ENCODE assay signal across 26 cellular contexts in genomic region chr3:125394406-125394805, GRCh38.
"Had no signal": no experiment of that assay in that cellular context is flagged by ENCODE, and none has a peak within 500 bp of the region (broad histone marks: within the 10 kb centered on the region; RNA-seq: fewer than 3 reads in every experiment).

No MANE protein-coding gene starts in this region.

- FAIRE-seq: keratinocyte had no signal

- H3K4me2 ChIP-seq: hepatocyte, SK-N-SH had no signal

- H3K9ac ChIP-seq: SK-N-SH had no signal

- H3K9me3 ChIP-seq: ascending aorta, esophagus squamous epithelium, gastrocnemius medialis, SK-N-SH, suprapubic skin, uterus had no signal

- H3K36me3 ChIP-seq: ascending aorta, esophagus squamous epithelium, gastrocnemius medialis, suprapubic skin, uterus had no signal

- H3K27ac ChIP-seq: ascending aorta, gastrocnemius medialis, hepatocyte, skin epidermis, suprapubic skin, uterus had no signal

- ATAC-seq: activated CD4-positive, alpha-beta T cell treated with anti-CD3 and anti-CD28 coated beads for 36 hours; activated CD8-positive, alpha-beta memory T cell treated with anti-CD3 and anti-CD28 coated beads, Interleukin-2, amount 10 ng/mL, durations not matched to agents 7 days and 5 days; activated CD8-positive, alpha-beta T cell treated with anti-CD3 and anti-CD28 coated beads, Interleukin-2, amount 10 ng/mL, durations not matched to agents 7 days and 5 days; activated naive CD4-positive, alpha-beta T cell treated with anti-CD3 and anti-CD28 coated beads, Interleukin-2, amount 50 U/mL, for 72 hours; activated T-cell treated with anti-CD3 and anti-CD28 coated beads, Interleukin-2, amount 50 U/mL, for 72 hours; gastrocnemius medialis; left cardiac atrium; naive thymus-derived CD4-positive, alpha-beta T cell; sciatic nerve; stimulated activated naive CD8-positive, alpha-beta T cell treated with anti-CD3 and anti-CD28 coated beads, Interleukin-15, amount 100 ng/mL, for 72 hours had no signal

- H3K79me2 ChIP-seq: hepatocyte had no signal

- H3K4me3 ChIP-seq: ascending aorta, esophagus squamous epithelium, gastrocnemius medialis, hepatocyte, skin epidermis, suprapubic skin, uterus had no signal

- DNase-seq: activated B cell treated with CpG ODN at 0.5 μM for 24 hours; activated CD4-positive, alpha-beta T cell treated with anti-CD3 and anti-CD28 coated beads for 36 hours; activated CD8-positive, alpha-beta memory T cell treated with anti-CD3 and anti-CD28 coated beads, Interleukin-2, amount 10 ng/mL, durations not matched to agents 7 days and 5 days; activated CD8-positive, alpha-beta T cell treated with anti-CD3 and anti-CD28 coated beads, Interleukin-2, amount 10 ng/mL, durations not matched to agents 7 days and 5 days; activated naive CD4-positive, alpha-beta T cell; activated T-cell treated with anti-CD3 and anti-CD28 coated beads, Interleukin-2, amount 50 U/mL, for 72 hours; effector CD4-positive, alpha-beta T cell; esophagus squamous epithelium; gastrocnemius medialis; left cardiac atrium; midbrain; naive thymus-derived CD4-positive, alpha-beta T cell; SK-N-SH; stimulated activated CD4-positive, alpha-beta T cell treated with anti-CD3 and anti-CD28 coated beads, Interleukin-12 subunit alpha, Interleukin-12 subunit beta, amount 100 ng/mL, for 4 hours; stimulated activated CD4-positive, alpha-beta T cell treated with anti-CD3 and anti-CD28 coated beads, Interleukin-4, amount 100 ng/mL, for 1 hour; stimulated activated naive CD8-positive, alpha-beta T cell treated with anti-CD3 and anti-CD28 coated beads, Interleukin-15, amount 100 ng/mL, for 72 hours; SW 1271; T1000; uterus had no signal

- H3K27me3 ChIP-seq: ascending aorta, esophagus squamous epithelium, gastrocnemius medialis, hepatocyte, uterus had no signal

- H2AFZ ChIP-seq: hepatocyte had no signal

- H3K4me1 ChIP-seq: ascending aorta, gastrocnemius medialis, suprapubic skin, uterus had no signal
